In the genomic region with DNA sequence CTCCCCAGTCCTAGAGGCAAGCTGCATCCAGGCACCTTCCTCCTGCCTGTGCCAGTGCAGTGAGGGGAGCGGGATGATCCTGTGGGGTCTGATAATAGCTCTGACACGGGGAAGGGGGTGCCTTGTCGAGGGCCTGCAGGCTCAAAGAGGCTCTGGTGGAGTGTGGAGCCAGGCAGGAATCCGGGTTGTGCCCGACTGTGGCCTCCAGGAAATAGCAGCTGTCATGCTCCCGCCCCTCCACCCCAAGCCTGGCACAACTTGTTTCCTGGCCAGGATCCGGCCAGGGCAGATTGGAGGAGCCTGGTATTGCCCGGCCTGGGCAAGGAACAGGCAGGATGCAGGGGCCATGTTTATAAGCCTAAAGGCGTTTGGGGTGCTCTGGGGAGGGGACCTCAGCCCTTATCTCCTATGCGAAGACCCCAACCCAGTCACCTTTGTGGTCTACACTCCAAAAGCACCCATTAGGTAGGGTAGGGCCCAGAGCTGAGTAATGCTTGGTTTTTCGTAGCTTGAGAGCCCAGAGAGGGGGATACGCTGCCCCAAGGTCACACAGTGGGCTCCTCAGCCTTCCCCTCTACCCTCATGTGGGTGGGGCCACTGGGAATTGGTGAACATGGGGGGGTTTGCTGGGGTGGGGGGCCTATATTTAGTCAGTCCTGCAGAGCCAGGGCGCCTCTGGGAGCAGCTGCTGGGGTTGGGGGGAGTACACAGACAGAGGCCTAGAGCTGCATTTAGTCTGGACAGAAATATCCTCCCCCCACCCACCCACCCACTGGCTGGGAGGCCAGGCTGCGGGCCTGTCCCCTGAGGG, we compare ENCODE assay signal across 9 cellular contexts. TPM values are rescaled to one million over a fixed set of nuclear protein-coding genes. Genes with fewer than 3 reads are reported as not detected.
DNase-seq lines count a peak whose midpoint lies in the region; ATAC-seq, FAIRE-seq and TF ChIP-seq lines count a peak whose summit lies in the region.
"Had no signal": no experiment of that assay in that cellular context is flagged by ENCODE, and none has a peak within 500 bp of the region (broad histone marks: within the 10 kb centered on the region; RNA-seq: fewer than 3 reads in every experiment).

No MANE protein-coding gene starts in this region.

- DNase-seq in GM12865 (ENCODE audit: low read depth) = no peak
- peak; percentile 21 for DNase-seq in fibroblast of the aortic adventitia (ENCODE audit: low read depth)
- peak; percentile 87 to 95 (median 92) for DNase-seq in pancreas
- no peak for DNase-seq in activated CD8-positive, alpha-beta memory T cell treated with anti-CD3 and anti-CD28 coated beads for 24 hours
- no peak for DNase-seq in activated naive CD4-positive, alpha-beta T cell treated with anti-CD3 and anti-CD28 coated beads for 36 hours

- no peaks in the 10 kb centered on the region for H3K36me3 ChIP-seq in pancreas

- H3K4me3 ChIP-seq in GM12865 (ENCODE audit: low read depth, low read length) (peak overlapping the region; percentile 35), fibroblast of the aortic adventitia (ENCODE audit: low read depth, low read length) (peak overlapping the region; percentile 57), pancreas (peak overlapping the region in 2 of 4 donors; percentile 22 to 35)

- H3K36me3 Mint-ChIP-seq in activated naive CD4-positive, alpha-beta T cell treated with anti-CD3 and anti-CD28 coated beads for 36 hours (ENCODE audit: low read depth) = no peaks in the 10 kb centered on the region

- peaks cover 79 to 100% (median 91%) of the 10 kb centered on the region in 3 donors for H3K4me1 ChIP-seq in pancreas

- ATAC-seq in SK-N-SH treated with all-trans-retinoic acid at 6 μM for 48 hours = peak; percentile 68
- peak; percentile 65 to 77 (median 74) for ATAC-seq in pancreas
- ATAC-seq in GM18498 (IDR thresholded peaks at IDR 0.05; ENCODE audit: unreplicated experiment) = no peak
- ATAC-seq in HG03196 (IDR thresholded peaks at IDR 0.05; ENCODE audit: unreplicated experiment) = no peak

- H3K27ac Mint-ChIP-seq in activated naive CD4-positive, alpha-beta T cell treated with anti-CD3 and anti-CD28 coated beads for 36 hours = no peak overlapping the region

- intact Hi-C loops in pancreas (cut with DNase I) = no loop called here
- intact Hi-C loops in activated naive CD4-positive, alpha-beta T cell treated with anti-CD3 and anti-CD28 coated beads for 36 hours (cut with micrococcal nuclease) = no loop called here

- CTCF ChIA-PET in activated naive CD4-positive, alpha-beta T cell treated with anti-CD3 and anti-CD28 coated beads for 36 hours (lab: Charles Lee) = interaction anchor here (0.8 to 1.2 kb wide), 3 partner anchors 11 to 309 kb away, joined by 3 read pairs; no protein-coding TSS in a partner anchor

- TF ChIP-seq CTCF in GM12865 (IDR thresholded peaks at IDR 0.05; ENCODE audit: insufficient read depth, low read depth, low read length, missing control alignments) = no peak
- no peak for TF ChIP-seq CTCF in fibroblast of the aortic adventitia (IDR thresholded peaks at IDR 0.05; ENCODE audit: insufficient read depth, low read length)
- TF ChIP-seq CTCF in pancreas (IDR thresholded peaks at IDR 0.05) = no peak

- no peaks in the 10 kb centered on the region for H3K9me3 Mint-ChIP-seq in activated naive CD4-positive, alpha-beta T cell treated with anti-CD3 and anti-CD28 coated beads for 36 hours

- 13% methylated on average over 14 of the region's 14 CpGs for WGBS in pancreas, 2 donors

- H3K4me3 Mint-ChIP-seq in activated naive CD4-positive, alpha-beta T cell treated with anti-CD3 and anti-CD28 coated beads for 36 hours = no peak overlapping the region

- peak overlapping the region; percentile 80 to 96 (median 92) for H3K27ac ChIP-seq in pancreas

- no peaks in the 10 kb centered on the region for H3K9me3 ChIP-seq in pancreas

- peaks cover 3% of the 10 kb centered on the region for H3K4me1 Mint-ChIP-seq in activated naive CD4-positive, alpha-beta T cell treated with anti-CD3 and anti-CD28 coated beads for 36 hours (ENCODE audit: low read depth)

- peaks cover 9% of the 10 kb centered on the region for H3K27me3 Mint-ChIP-seq in activated naive CD4-positive, alpha-beta T cell treated with anti-CD3 and anti-CD28 coated beads for 36 hours (ENCODE audit: low read depth)

- no peak for FAIRE-seq in pancreas (lab: Jason Lieb, UNC)
- FAIRE-seq: TTC549 had no signal

- H3K27me3 ChIP-seq in pancreas = no peaks in the 10 kb centered on the region

TF ChIP-seq in SK-N-SH treated with all-trans-retinoic acid at 6 μM for 48 hours, 23 proteins besides CTCF, POLR2A, EP300 and RAD21:
- TF ChIP-seq ESRRG (CRISPR knock-in tag; IDR thresholded peaks at IDR 0.05) (no peak), ARNTL (CRISPR knock-in tag; IDR thresholded peaks at IDR 0.05; ENCODE audit: borderline replicate concordance, low read depth) (no peak), ZC3H10 (CRISPR knock-in tag; IDR thresholded peaks at IDR 0.05) (no peak), TOX (CRISPR knock-in tag; IDR thresholded peaks at IDR 0.05; ENCODE audit: borderline replicate concordance) (no peak), SNAI2 (CRISPR knock-in tag; IDR thresholded peaks at IDR 0.05) (no peak), ZNF70 (CRISPR knock-in tag; IDR thresholded peaks at IDR 0.05) (no peak)
- TF ChIP-seq, protein P1, sequence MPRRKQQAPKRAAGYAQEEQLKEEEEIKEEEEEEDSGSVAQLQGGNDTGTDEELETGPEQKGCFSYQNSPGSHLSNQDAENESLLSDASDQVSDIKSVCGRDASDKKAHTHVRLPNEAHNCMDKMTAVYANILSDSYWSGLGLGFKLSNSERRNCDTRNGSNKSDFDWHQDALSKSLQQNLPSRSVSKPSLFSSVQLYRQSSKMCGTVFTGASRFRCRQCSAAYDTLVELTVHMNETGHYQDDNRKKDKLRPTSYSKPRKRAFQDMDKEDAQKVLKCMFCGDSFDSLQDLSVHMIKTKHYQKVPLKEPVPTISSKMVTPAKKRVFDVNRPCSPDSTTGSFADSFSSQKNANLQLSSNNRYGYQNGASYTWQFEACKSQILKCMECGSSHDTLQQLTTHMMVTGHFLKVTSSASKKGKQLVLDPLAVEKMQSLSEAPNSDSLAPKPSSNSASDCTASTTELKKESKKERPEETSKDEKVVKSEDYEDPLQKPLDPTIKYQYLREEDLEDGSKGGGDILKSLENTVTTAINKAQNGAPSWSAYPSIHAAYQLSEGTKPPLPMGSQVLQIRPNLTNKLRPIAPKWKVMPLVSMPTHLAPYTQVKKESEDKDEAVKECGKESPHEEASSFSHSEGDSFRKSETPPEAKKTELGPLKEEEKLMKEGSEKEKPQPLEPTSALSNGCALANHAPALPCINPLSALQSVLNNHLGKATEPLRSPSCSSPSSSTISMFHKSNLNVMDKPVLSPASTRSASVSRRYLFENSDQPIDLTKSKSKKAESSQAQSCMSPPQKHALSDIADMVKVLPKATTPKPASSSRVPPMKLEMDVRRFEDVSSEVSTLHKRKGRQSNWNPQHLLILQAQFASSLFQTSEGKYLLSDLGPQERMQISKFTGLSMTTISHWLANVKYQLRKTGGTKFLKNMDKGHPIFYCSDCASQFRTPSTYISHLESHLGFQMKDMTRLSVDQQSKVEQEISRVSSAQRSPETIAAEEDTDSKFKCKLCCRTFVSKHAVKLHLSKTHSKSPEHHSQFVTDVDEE (CRISPR knock-in tag; IDR thresholded peaks at IDR 0.05) = no peak

RNA-seq across cellular contexts. Expression of a gene that starts 12.2 kb away (rescaled TPM):
- total RNA-seq in fibroblast of the aortic adventitia (ENCODE audit: low replicate concordance) (26.1 and 75.9 TPM in 2 replicates), pancreas (10 to 100 TPM; 39.5 to 70.5 (median 45.4) TPM)
- 10 to 100 TPM; 33.0 to 36.4 TPM for polyA plus RNA-seq in pancreas
- total RNA-seq in activated naive CD4-positive, alpha-beta T cell treated with anti-CD3 and anti-CD28 coated beads for 36 hours = 1 to 10 TPM; 1.2 to 1.7 TPM

Comparison
In these comparisons a context has a peak if more than half of its experiments do, and no peak if none do; other contexts are left out.
1. DNase-seq: peak in fibroblast of the aortic adventitia (single experiment) and pancreas (6 of 6); none in GM12865 (single experiment), activated CD8-positive, alpha-beta memory T cell treated with anti-CD3 and anti-CD28 coated beads for 24 hours (single experiment) and activated naive CD4-positive, alpha-beta T cell treated with anti-CD3 and anti-CD28 coated beads for 36 hours (single experiment).
2. ATAC-seq: peak in SK-N-SH treated with all-trans-retinoic acid at 6 μM for 48 hours (single experiment) and pancreas (4 of 4); none in GM18498 (single experiment) and HG03196 (single experiment).
3. RNA of a gene that starts 12.2 kb away (total RNA-seq): 26.1 to 75.9 TPM in fibroblast of the aortic adventitia and 39.5 to 70.5 TPM in pancreas; 1.2 to 1.7 TPM in activated naive CD4-positive, alpha-beta T cell treated with anti-CD3 and anti-CD28 coated beads for 36 hours; every median in the first group is over 10 times any median in the second.